21 cellular contexts compared by ENCODE assay signal in the genomic region with DNA sequence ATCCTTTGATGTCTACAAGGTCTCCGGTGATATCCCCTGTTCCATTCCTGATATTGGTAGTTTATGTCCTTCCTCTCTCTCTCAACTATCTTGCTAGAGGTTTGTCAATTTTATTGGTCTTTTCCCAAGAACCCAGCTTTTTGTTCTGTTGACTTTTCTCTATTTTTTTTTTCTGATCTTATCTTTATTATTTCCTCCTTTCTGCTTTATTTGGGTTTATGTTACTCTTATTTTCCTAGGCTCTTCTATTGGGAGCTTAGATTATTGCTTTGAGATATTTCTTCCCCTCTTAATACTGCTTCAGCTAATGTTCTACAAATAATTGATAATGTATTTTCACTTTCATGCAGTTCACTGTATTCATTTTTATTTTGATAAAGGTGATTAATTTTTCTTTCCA. TPM values are rescaled to one million over a fixed set of nuclear protein-coding genes. Genes with fewer than 3 reads are reported as not detected.
DNase-seq lines count a peak whose midpoint lies in the region; ATAC-seq, FAIRE-seq and TF ChIP-seq lines count a peak whose summit lies in the region.
"Had no signal": no experiment of that assay in that cellular context is flagged by ENCODE, and none has a peak within 500 bp of the region (broad histone marks: within the 10 kb centered on the region; RNA-seq: fewer than 3 reads in every experiment).

No MANE protein-coding gene starts in this region.

- TF ChIP-seq RAD21 in A549 (conservative IDR thresholded peaks at IDR 0.05 in 1 of 2, IDR thresholded peaks at IDR 0.05 in 1 of 2), result no peak

- no peak for TF ChIP-seq EP300 in A549 (IDR thresholded peaks at IDR 0.05)

- no peaks in the 10 kb centered on the region for H3K9me3 ChIP-seq in A549
- no peaks in the 10 kb centered on the region for H3K9me3 ChIP-seq in SJCRH30 (replicated peaks)
- H3K9me3 ChIP-seq: BE2C had no signal

- POLR2A ChIA-PET in A549 (lab: Yijun Ruan, JAX) (no interaction called here), HEK293T (lab: Yijun Ruan, JAX) (no interaction called here)

- H3K4me1 ChIP-seq in A549 (peaks cover 22% of the 10 kb centered on the region; the same call in 2 of the 3 replicates), SJCRH30 (no peaks in the 10 kb centered on the region; the same call in 1 of the 2 replicates)
- H3K4me1 ChIP-seq: BE2C had no signal

- H3K4me2 ChIP-seq in A549, result peak overlapping the region; percentile 47

- H3K27ac Mint-ChIP-seq in stimulated activated effector memory CD8-positive, alpha-beta T cell treated with anti-CD3 and anti-CD28 coated beads, Interleukin-12 subunit alpha, Interleukin-12 subunit beta, amount 100 ng/mL, for 72 hours, result peak overlapping the region; percentile 43
- H3K27ac Mint-ChIP-seq: CD4-positive, CD25-positive, alpha-beta regulatory T cell; H9 had no signal

- no peaks in the 10 kb centered on the region for H3K36me3 Mint-ChIP-seq in stimulated activated effector memory CD8-positive, alpha-beta T cell treated with anti-CD3 and anti-CD28 coated beads, Interleukin-12 subunit alpha, Interleukin-12 subunit beta, amount 100 ng/mL, for 72 hours

- WGBS in A549 (ENCODE audit: missing lambda C conversion rate), result 89% methylated on average over 1 of the region's 1 CpG

- H3K9me3 Mint-ChIP-seq in stimulated activated effector memory CD8-positive, alpha-beta T cell treated with anti-CD3 and anti-CD28 coated beads, Interleukin-12 subunit alpha, Interleukin-12 subunit beta, amount 100 ng/mL, for 72 hours, result no peaks in the 10 kb centered on the region
- H3K9me3 Mint-ChIP-seq: CD4-positive, CD25-positive, alpha-beta regulatory T cell; CD8-positive, alpha-beta memory T cell; H9 had no signal

- H3K27me3 ChIP-seq in SJCRH30, result no peaks in the 10 kb centered on the region
- H3K27me3 ChIP-seq: BE2C had no signal

- ATAC-seq in A549 (no peak), GM21528 (IDR thresholded peaks at IDR 0.05; ENCODE audit: low FRiP score, unreplicated experiment) (no peak)
- no peak for ATAC-seq in stimulated activated effector memory CD8-positive, alpha-beta T cell treated with anti-CD3 and anti-CD28 coated beads, Interleukin-12 subunit alpha, Interleukin-12 subunit beta, amount 100 ng/mL, for 72 hours

- peak overlapping the region; percentile 37 for H3K4me3 Mint-ChIP-seq in stimulated activated effector memory CD8-positive, alpha-beta T cell treated with anti-CD3 and anti-CD28 coated beads, Interleukin-12 subunit alpha, Interleukin-12 subunit beta, amount 100 ng/mL, for 72 hours
- H3K4me3 Mint-ChIP-seq: CD4-positive, CD25-positive, alpha-beta regulatory T cell; H9 had no signal

- H3K36me3 ChIP-seq in SJCRH30, result no peaks in the 10 kb centered on the region
- H3K36me3 ChIP-seq: BE2C had no signal

- no peak for TF ChIP-seq CTCF in A549 (IDR thresholded peaks at IDR 0.05)
- no peak for TF ChIP-seq CTCF in VCaP (conservative IDR thresholded peaks at IDR 0.05)

- no peak for TF ChIP-seq POLR2A in A549 (IDR thresholded peaks at IDR 0.05; ENCODE audit: low read length)

- FAIRE-seq in A549 (lab: Jason Lieb, UNC), result no peak
- FAIRE-seq: GM12892, H1 had no signal

- CTCF ChIA-PET in A549 (lab: Yijun Ruan, JAX), result no interaction called here
- CTCF ChIA-PET in HEK293T (lab: Yijun Ruan, JAX), result no interaction called here

- H3K27ac ChIP-seq in A549 (no peak overlapping the region), VCaP (peak overlapping the region; percentile 61), SJCRH30 (no peak overlapping the region)
- H3K27ac ChIP-seq: HL-60 had no signal

- H3K4me1 Mint-ChIP-seq in stimulated activated effector memory CD8-positive, alpha-beta T cell treated with anti-CD3 and anti-CD28 coated beads, Interleukin-12 subunit alpha, Interleukin-12 subunit beta, amount 100 ng/mL, for 72 hours, result peaks cover 20% of the 10 kb centered on the region

- DNase-seq in A549 (ENCODE audit: low read depth in 1 of 2, low spot score in 1 of 2) (no peak), HEK293T (ENCODE audit: extremely low spot score) (no peak), SJCRH30 (no peak), AG08396 (ENCODE audit: low spot score) (no peak)
- DNase-seq in stimulated activated effector memory CD8-positive, alpha-beta T cell treated with anti-CD3 and anti-CD28 coated beads, Interleukin-12 subunit alpha, Interleukin-12 subunit beta, amount 100 ng/mL, for 72 hours (ENCODE audit: low spot score in 2 of 2), result no peak
- DNase-seq: 8988T; BE2C; C1 segment of cervical spinal cord; CD4-positive, CD25-positive, alpha-beta regulatory T cell; CD8-positive, alpha-beta memory T cell; COR-L47; DMS 273 treated with DMSO at 0.1 percent for 48 hours; DMS53; DND-41; EL; H9 had no signal

- H3K4me3 ChIP-seq in A549, result no peak overlapping the region
- H3K4me3 ChIP-seq in SJCRH30, result no peak overlapping the region

TF ChIP-seq in A549, 52 proteins besides CTCF, POLR2A, EP300 and RAD21 (continues in another document):
- no peak for TF ChIP-seq EHMT2 (IDR thresholded peaks at IDR 0.05; ENCODE audit: low read depth)
- no peak for TF ChIP-seq ZC3H11A (IDR thresholded peaks at IDR 0.05)
- no peak for TF ChIP-seq TP53 (CRISPR knock-in tag; IDR thresholded peaks at IDR 0.05)
- no peak for TF ChIP-seq SMC3 (IDR thresholded peaks at IDR 0.05)
- TF ChIP-seq, protein P1, sequence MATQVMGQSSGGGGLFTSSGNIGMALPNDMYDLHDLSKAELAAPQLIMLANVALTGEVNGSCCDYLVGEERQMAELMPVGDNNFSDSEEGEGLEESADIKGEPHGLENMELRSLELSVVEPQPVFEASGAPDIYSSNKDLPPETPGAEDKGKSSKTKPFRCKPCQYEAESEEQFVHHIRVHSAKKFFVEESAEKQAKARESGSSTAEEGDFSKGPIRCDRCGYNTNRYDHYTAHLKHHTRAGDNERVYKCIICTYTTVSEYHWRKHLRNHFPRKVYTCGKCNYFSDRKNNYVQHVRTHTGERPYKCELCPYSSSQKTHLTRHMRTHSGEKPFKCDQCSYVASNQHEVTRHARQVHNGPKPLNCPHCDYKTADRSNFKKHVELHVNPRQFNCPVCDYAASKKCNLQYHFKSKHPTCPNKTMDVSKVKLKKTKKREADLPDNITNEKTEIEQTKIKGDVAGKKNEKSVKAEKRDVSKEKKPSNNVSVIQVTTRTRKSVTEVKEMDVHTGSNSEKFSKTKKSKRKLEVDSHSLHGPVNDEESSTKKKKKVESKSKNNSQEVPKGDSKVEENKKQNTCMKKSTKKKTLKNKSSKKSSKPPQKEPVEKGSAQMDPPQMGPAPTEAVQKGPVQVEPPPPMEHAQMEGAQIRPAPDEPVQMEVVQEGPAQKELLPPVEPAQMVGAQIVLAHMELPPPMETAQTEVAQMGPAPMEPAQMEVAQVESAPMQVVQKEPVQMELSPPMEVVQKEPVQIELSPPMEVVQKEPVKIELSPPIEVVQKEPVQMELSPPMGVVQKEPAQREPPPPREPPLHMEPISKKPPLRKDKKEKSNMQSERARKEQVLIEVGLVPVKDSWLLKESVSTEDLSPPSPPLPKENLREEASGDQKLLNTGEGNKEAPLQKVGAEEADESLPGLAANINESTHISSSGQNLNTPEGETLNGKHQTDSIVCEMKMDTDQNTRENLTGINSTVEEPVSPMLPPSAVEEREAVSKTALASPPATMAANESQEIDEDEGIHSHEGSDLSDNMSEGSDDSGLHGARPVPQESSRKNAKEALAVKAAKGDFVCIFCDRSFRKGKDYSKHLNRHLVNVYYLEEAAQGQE (IDR thresholded peaks at IDR 0.05), result no peak
- no peak for TF ChIP-seq BHLHE40 (IDR thresholded peaks at IDR 0.05; ENCODE audit: low read depth, low read length)

TF ChIP-seq in HEK293T, 16 proteins besides CTCF, POLR2A, EP300 and RAD21:
- no peak for TF ChIP-seq L3MBTL2 (conservative IDR thresholded peaks at IDR 0.05)
- TF ChIP-seq FOXK2 (IDR thresholded peaks at IDR 0.05), result no peak
- TF ChIP-seq LEF1 (IDR thresholded peaks at IDR 0.05; ENCODE audit: borderline replicate concordance), result no peak
- TF ChIP-seq FOXA1 (IDR thresholded peaks at IDR 0.05), result no peak
- 0 out of 2 replicates have a peak, but pooled peaks have one; percentile 22 for TF ChIP-seq ZNF384 (IDR thresholded peaks at IDR 0.05)
- no peak for TF ChIP-seq CTBP1 (IDR thresholded peaks at IDR 0.05; ENCODE audit: borderline replicate concordance)

RNA-seq across cellular contexts. Expression of a gene that starts 44.2 kb away (rescaled TPM):
- polyA plus RNA-seq in A549 (2011; rRNA removed), result 214 and 219 TPM in 2 replicates
- 72.4 and 82.5 TPM in 2 replicates for polyA plus RNA-seq in A549 (2012; cell fraction: cytosol; rRNA removed)
- polyA plus RNA-seq in A549 (2012; cell fraction: nucleus; rRNA removed), result 65.4 and 108 TPM in 2 replicates
- 259 to 300 TPM (median 270 TPM) in 3 replicates for polyA plus RNA-seq in A549 (2017; fragmentation: RNase III; extraction: RNeasy Plus Mini Kit Qiagen cat#74134 plus additional on column Dnase treatment)
- polyA minus RNA-seq in A549 (2011; rRNA and poly(A)+ RNA removed), result 298 and 320 TPM in 2 replicates
- total RNA-seq in SJCRH30 (2014; rRNA removed; shearing (Covaris generic)), result 312 and 350 TPM in 2 replicates

RNA-seq across cellular contexts. Expression of a gene that starts 50.6 kb away (rescaled TPM):
- 29.1 and 30.1 TPM in 2 replicates for polyA plus RNA-seq in A549 (2011; rRNA removed)
- 7.8 and 7.9 TPM in 2 replicates for polyA plus RNA-seq in A549 (2012; cell fraction: cytosol; rRNA removed)
- polyA plus RNA-seq in A549 (2012; cell fraction: nucleus; rRNA removed), result 7.9 and 9.4 TPM in 2 replicates
- polyA plus RNA-seq in A549 (2017; fragmentation: RNase III; extraction: RNeasy Plus Mini Kit Qiagen cat#74134 plus additional on column Dnase treatment), result 18.0 to 21.3 TPM (median 18.1 TPM) in 3 replicates
- 59.7 and 60.2 TPM in 2 replicates for polyA minus RNA-seq in A549 (2011; rRNA and poly(A)+ RNA removed)
- 22.6 and 27.5 TPM in 2 replicates for total RNA-seq in SJCRH30 (2014; rRNA removed; shearing (Covaris generic))
